In genomic region chr12:102053062-102053349, GRCh38 we compare ENCODE assay signal across 1 cellular context.
TF ChIP-seq lines count a peak whose summit lies in the region.

No MANE protein-coding gene starts in this region.

TF ChIP-seq in H1, 55 proteins besides CTCF, POLR2A, EP300 and RAD21:
- TF ChIP-seq ATF2 (IDR thresholded peaks at IDR 0.05; ENCODE audit: low read length), result no peak
- TF ChIP-seq SIX5 (IDR thresholded peaks at IDR 0.05; ENCODE audit: low read depth, low read length), result no peak
- TF ChIP-seq FOSL1 (IDR thresholded peaks at IDR 0.05; ENCODE audit: insufficient read depth, low read depth, low read length), result no peak
- TF ChIP-seq CEBPB (IDR thresholded peaks at IDR 0.05; ENCODE audit: low read depth, low read length), result no peak
- TF ChIP-seq RBBP5 (IDR thresholded peaks at IDR 0.05; ENCODE audit: borderline replicate concordance, low read depth, low read length), result no peak
- no peak for TF ChIP-seq CHD1 (IDR thresholded peaks at IDR 0.05; ENCODE audit: low read depth, low read length)
- TF ChIP-seq USF2 (IDR thresholded peaks at IDR 0.05; ENCODE audit: low read length), result no peak
- no peak for TF ChIP-seq BCL11A (IDR thresholded peaks at IDR 0.05; ENCODE audit: low read depth in 2 of 2, low read length in 2 of 2)
- no peak for TF ChIP-seq KDM4A (IDR thresholded peaks at IDR 0.05; ENCODE audit: low read depth, low read length, severe bottlenecking)
- no peak for TF ChIP-seq EZH2 (IDR thresholded peaks at IDR 0.05; ENCODE audit: low read depth, low read length, severe bottlenecking)
- no peak for TF ChIP-seq CHD7 (IDR thresholded peaks at IDR 0.05; ENCODE audit: insufficient replicate concordance, low read length)
- no peak for TF ChIP-seq TEAD4 (IDR thresholded peaks at IDR 0.05; ENCODE audit: low read depth, low read length)
- TF ChIP-seq CBX5 (IDR thresholded peaks at IDR 0.05; ENCODE audit: low read depth, low read length), result no peak
- TF ChIP-seq BRCA1 (IDR thresholded peaks at IDR 0.05; ENCODE audit: low read depth, low read length), result no peak
- TF ChIP-seq NANOG (IDR thresholded peaks at IDR 0.05; ENCODE audit: insufficient read depth, low read depth, low read length, poor library complexity, severe bottlenecking), result no peak
- TF ChIP-seq CBX8 (IDR thresholded peaks at IDR 0.05; ENCODE audit: borderline replicate concordance, low read depth, low read length), result no peak
- TF ChIP-seq GTF2F1 (IDR thresholded peaks at IDR 0.05; ENCODE audit: borderline replicate concordance, low read depth, low read length), result no peak
- TF ChIP-seq RFX5 (IDR thresholded peaks at IDR 0.05; ENCODE audit: borderline replicate concordance, low read depth, low read length), result no peak
